20 cellular contexts compared by ENCODE assay signal in genomic region chr9:116791314-116791713, GRCh38.
DNase-seq lines count a peak whose midpoint lies in the region; ATAC-seq and TF ChIP-seq lines count a peak whose summit lies in the region.
"Had no signal": no experiment of that assay in that cellular context is flagged by ENCODE, and none has a peak within 500 bp of the region (broad histone marks: within the 10 kb centered on the region; RNA-seq: fewer than 3 reads in every experiment).

No MANE protein-coding gene starts in this region.

- no peaks in the 10 kb centered on the region for H3K9me2 ChIP-seq in SK-N-SH

- H4K91ac ChIP-seq in mesenchymal stem cell (ENCODE audit: low read length), result no peak overlapping the region

- no peak overlapping the region for H3K4me2 ChIP-seq in mesenchymal stem cell (ENCODE audit: low read length, poor library complexity, severe bottlenecking)
- no peak overlapping the region for H3K4me2 ChIP-seq in SK-N-SH
- H3K4me2 ChIP-seq: PC-9, smooth muscle cell had no signal

- no peak overlapping the region for H3K23ac ChIP-seq in mesenchymal stem cell (ENCODE audit: low read length in 2 of 2)

- H3F3A ChIP-seq in SK-N-SH (replicated peaks; ENCODE audit: insufficient read depth), result no peaks in the 10 kb centered on the region

- no peak overlapping the region for H2BK12ac ChIP-seq in mesenchymal stem cell (ENCODE audit: low read length in 2 of 2)

- H3K27ac ChIP-seq in mesenchymal stem cell (ENCODE audit: low read length, poor library complexity, severe bottlenecking) (no peak overlapping the region), SK-N-SH (ENCODE audit: low read depth in 2 of 2, low read length in 1 of 2) (no peak overlapping the region), heart right ventricle (no peak overlapping the region)
- H3K27ac ChIP-seq: gastroesophageal sphincter, PC-9, prostate gland, vagina, VCaP had no signal

- no peak overlapping the region for H2AFZ ChIP-seq in mesenchymal stem cell (ENCODE audit: low read depth, low read length)
- no peak overlapping the region for H2AFZ ChIP-seq in SK-N-SH (ENCODE audit: low read depth)
- H2AFZ ChIP-seq: PC-9 had no signal

- H4K8ac ChIP-seq in mesenchymal stem cell (ENCODE audit: low read length), result no peak overlapping the region

- H3K9ac ChIP-seq in mesenchymal stem cell (ENCODE audit: low read length) (no peak overlapping the region), SK-N-SH (no peak overlapping the region)

- H3K4ac ChIP-seq in mesenchymal stem cell (ENCODE audit: low read depth in 1 of 2, low read length in 2 of 2), result no peak overlapping the region

- peak; percentile 33 for DNase-seq in DMS53 treated with DMSO at 0.1 percent for 48 hours (lab: John Stamatoyannopoulos, UW; ENCODE audit: unreplicated experiment)
- DNase-seq in NCI-H1417 treated with DMSO at 0.1 percent for 48 hours (lab: John Stamatoyannopoulos, UW), result peak; percentile 46
- peak; percentile 67 for DNase-seq in NCI-H774 (lab: John Stamatoyannopoulos, UW)
- DNase-seq in mesenchymal stem cell, result peak; percentile 82
- DNase-seq in ureter (ENCODE audit: low spot score), result no peak
- no peak for DNase-seq in GM19238 (ENCODE audit: insufficient read length, low spot score)
- no peak for DNase-seq in SK-N-SH
- no peak for DNase-seq in heart right ventricle
- DNase-seq: anterior cingulate cortex; central memory CD4-positive, alpha-beta T cell; Kasumi-1; NCI-H1694 treated with DMSO at 0.1 percent for 48 hours; PC-9; T-helper 17 cell had no signal

- H3K4me1 ChIP-seq in mesenchymal stem cell (ENCODE audit: control insufficient read depth, insufficient read depth, low read depth, low read length), result peaks cover 2% of the 10 kb centered on the region
- H3K4me1 ChIP-seq in SK-N-SH (ENCODE audit: control insufficient read depth in 1 of 2, insufficient read depth in 2 of 2, low read depth in 1 of 2, low read length in 1 of 2), result peaks cover 0 to 8% of the 10 kb centered on the region in 2 experiments; a peak in 2 of 4 replicates
- H3K4me1 ChIP-seq in heart right ventricle, result no peaks in the 10 kb centered on the region
- H3K4me1 ChIP-seq: gastroesophageal sphincter, prostate gland, vagina had no signal

- H2BK15ac ChIP-seq in mesenchymal stem cell (ENCODE audit: low read depth, poor library complexity, severe bottlenecking), result no peak overlapping the region

- intact Hi-C loops in heart right ventricle (cut with DNase I), result no loop called here

- CTCF ChIA-PET in SK-N-SH (lab: Yijun Ruan, JAX), result no interaction called here

- WGBS in mesenchymal stem cell, result 0% methylated on average over 1 of the region's 1 CpG
- WGBS in SK-N-SH (ENCODE audit: low lambda C conversion rate), result 30% methylated on average over 1 of the region's 1 CpG
- 29 to 35% methylated on average over 1 of the region's 1 CpG for WGBS in heart right ventricle, 2 donors

- H2BK120ac ChIP-seq in mesenchymal stem cell (ENCODE audit: low read depth, low read length), result no peak overlapping the region

- no peaks in the 10 kb centered on the region for H4K20me1 ChIP-seq in SK-N-SH (ENCODE audit: insufficient read depth)

- POLR2A ChIA-PET in SK-N-SH (lab: Yijun Ruan, JAX), result no interaction called here

- TF ChIP-seq CTCF in SK-N-SH (IDR thresholded peaks at IDR 0.05) (no peak), heart right ventricle (IDR thresholded peaks at IDR 0.05) (no peak)

- TF ChIP-seq RAD21 in SK-N-SH (IDR thresholded peaks at IDR 0.05; ENCODE audit: low read length), result no peak

- no peak for ATAC-seq in heart right ventricle
- ATAC-seq: gastroesophageal sphincter, left lobe of liver, T-helper 17 cell had no signal

- no peaks in the 10 kb centered on the region for H3K79me1 ChIP-seq in mesenchymal stem cell (replicated peaks; ENCODE audit: low read length, poor library complexity, severe bottlenecking)

- no peak overlapping the region for H3K4me3 ChIP-seq in mesenchymal stem cell (ENCODE audit: insufficient read depth in 1 of 2, low read depth in 1 of 2, low read length in 2 of 2)
- no peak overlapping the region for H3K4me3 ChIP-seq in SK-N-SH (ENCODE audit: low read depth in 2 of 2, low read length in 1 of 2)
- H3K4me3 ChIP-seq in heart right ventricle, result no peak overlapping the region
- H3K4me3 ChIP-seq: gastroesophageal sphincter, PC-9, prostate gland, smooth muscle cell, vagina had no signal

- H3K18ac ChIP-seq in mesenchymal stem cell (ENCODE audit: low read depth in 1 of 2, low read length in 2 of 2), result no peak overlapping the region

- H2AK5ac ChIP-seq in mesenchymal stem cell (ENCODE audit: low read length, severe bottlenecking), result no peak overlapping the region

- H3K9me3 ChIP-seq in mesenchymal stem cell (ENCODE audit: control insufficient read depth, low read length) (no peaks in the 10 kb centered on the region), SK-N-SH (no peaks in the 10 kb centered on the region), heart right ventricle (no peaks in the 10 kb centered on the region)
- H3K9me3 ChIP-seq: gastroesophageal sphincter, prostate gland, vagina had no signal

- TF ChIP-seq EP300 in SK-N-SH (IDR thresholded peaks at IDR 0.05; ENCODE audit: borderline replicate concordance in 1 of 2, low read depth in 1 of 2, low read length in 1 of 2), result no peak

- no peaks in the 10 kb centered on the region for H3K79me2 ChIP-seq in SK-N-SH (ENCODE audit: insufficient read depth)

- H3K36me3 ChIP-seq in mesenchymal stem cell (ENCODE audit: control insufficient read depth in 1 of 2, insufficient read depth in 2 of 2, low read depth in 1 of 2, low read length in 2 of 2) (no peaks in the 10 kb centered on the region), SK-N-SH (replicated peaks in 1 of 2; ENCODE audit: control insufficient read depth in 1 of 2, insufficient read depth in 2 of 2, low read length in 1 of 2) (no peaks in the 10 kb centered on the region), heart right ventricle (no peaks in the 10 kb centered on the region)
- H3K36me3 ChIP-seq: gastroesophageal sphincter, prostate gland, vagina had no signal

- H2BK5ac ChIP-seq in mesenchymal stem cell (ENCODE audit: low read depth, low read length, poor library complexity, severe bottlenecking), result no peak overlapping the region

- H3K27me3 ChIP-seq in mesenchymal stem cell (ENCODE audit: control insufficient read depth in 1 of 2, insufficient read depth in 1 of 2, low read length in 2 of 2), result no peaks in the 10 kb centered on the region
- H3K27me3 ChIP-seq in SK-N-SH (ENCODE audit: insufficient read depth), result no peaks in the 10 kb centered on the region
- H3K27me3 ChIP-seq in heart right ventricle, result peaks cover 0 to 12% (median 0%) of the 10 kb centered on the region in 7 donors
- H3K27me3 ChIP-seq: gastroesophageal sphincter, vagina had no signal

- no peak overlapping the region for H3K14ac ChIP-seq in mesenchymal stem cell (ENCODE audit: low read length in 2 of 2)

TF ChIP-seq in SK-N-SH, 30 proteins besides CTCF, POLR2A, EP300 and RAD21:
- TF ChIP-seq TEAD4 (IDR thresholded peaks at IDR 0.05; ENCODE audit: borderline replicate concordance, insufficient read depth) (no peak), PBX3 (IDR thresholded peaks at IDR 0.05) (no peak), SMC3 (IDR thresholded peaks at IDR 0.05; ENCODE audit: low read depth, low read length) (no peak), MXI1 (IDR thresholded peaks at IDR 0.05; ENCODE audit: low read depth, low read length) (no peak), REST (IDR thresholded peaks at IDR 0.05; ENCODE audit: low read depth, low read length) (no peak), TCF12 (IDR thresholded peaks at IDR 0.05) (no peak), MAX (IDR thresholded peaks at IDR 0.05; ENCODE audit: low read depth) (no peak), POLR2AphosphoS5 (IDR thresholded peaks at IDR 0.05; ENCODE audit: low read depth, low read length) (no peak), RXRA (IDR thresholded peaks at IDR 0.05; ENCODE audit: borderline replicate concordance, low read depth) (no peak)

Comparison
In these comparisons a context has a peak if more than half of its experiments do, and no peak if none do; other contexts are left out.
1. DNase-seq: peak in DMS53 treated with DMSO at 0.1 percent for 48 hours (single experiment), NCI-H1417 treated with DMSO at 0.1 percent for 48 hours (single experiment), NCI-H774 (single experiment) and mesenchymal stem cell (single experiment); none in ureter (single experiment), GM19238 (single experiment), SK-N-SH (single experiment) and heart right ventricle (0 of 2).